ENCODE assay signal across 1 cellular context in the genomic region with DNA sequence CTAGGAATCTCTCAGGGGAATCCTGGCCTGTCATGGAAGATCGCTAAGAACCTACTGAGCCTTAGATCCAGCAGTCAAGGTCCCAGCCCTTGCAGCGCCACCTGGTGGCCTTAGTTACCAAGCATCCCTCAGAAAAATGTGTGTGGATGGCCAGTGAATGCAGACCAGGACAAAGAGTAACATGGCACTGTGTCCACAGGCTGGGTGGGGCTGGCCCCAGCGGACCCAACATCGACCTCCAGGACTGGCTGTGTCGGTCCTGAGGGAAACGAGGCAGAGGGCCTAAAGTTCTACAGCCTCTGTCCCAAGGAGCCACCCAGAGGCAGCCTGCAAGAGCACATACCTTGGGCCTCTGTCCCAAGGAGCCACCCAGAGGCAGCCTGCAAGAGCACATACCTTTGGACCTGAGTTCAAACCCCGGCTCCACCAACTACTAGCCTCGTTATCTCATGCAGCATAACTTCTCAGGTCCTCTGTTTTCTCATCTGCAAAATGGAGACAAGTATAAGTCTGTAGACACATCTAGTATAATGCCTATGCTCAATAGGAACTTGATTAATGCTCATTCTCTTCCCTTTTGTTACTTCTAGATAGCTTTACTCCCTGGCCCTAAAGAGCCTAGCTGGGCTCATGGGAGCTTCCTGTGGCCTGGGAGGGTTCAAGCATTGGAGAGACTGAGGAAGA.
TF ChIP-seq lines count a peak whose summit lies in the region.

No MANE protein-coding gene starts in this region.

TF ChIP-seq in H1, 55 proteins besides CTCF, POLR2A, EP300 and RAD21 (continued from another document):
- TF ChIP-seq CEBPB (IDR thresholded peaks at IDR 0.05; ENCODE audit: low read depth, low read length), result no peak
- TF ChIP-seq TBP (IDR thresholded peaks at IDR 0.05; ENCODE audit: low read depth, low read length), result no peak
- TF ChIP-seq CREB1 (IDR thresholded peaks at IDR 0.05), result 0 out of 2 replicates have a peak, but pooled peaks have one; percentile 26
- no peak for TF ChIP-seq RNF2 (IDR thresholded peaks at IDR 0.05; ENCODE audit: borderline replicate concordance, low read depth, low read length, missing control alignments, poor library complexity, severe bottlenecking)
- no peak for TF ChIP-seq BCL11A (IDR thresholded peaks at IDR 0.05; ENCODE audit: low read depth in 2 of 2, low read length in 2 of 2)
- TF ChIP-seq NANOG (IDR thresholded peaks at IDR 0.05; ENCODE audit: insufficient read depth, low read depth, low read length, poor library complexity, severe bottlenecking), result peak; percentile 43
- no peak for TF ChIP-seq SIRT6 (IDR thresholded peaks at IDR 0.05; ENCODE audit: low read length)
- TF ChIP-seq GTF2F1 (IDR thresholded peaks at IDR 0.05; ENCODE audit: borderline replicate concordance, low read depth, low read length), result no peak
- no peak for TF ChIP-seq RXRA (IDR thresholded peaks at IDR 0.05; ENCODE audit: insufficient read depth, low read depth, low read length)
- no peak for TF ChIP-seq GABPA (IDR thresholded peaks at IDR 0.05; ENCODE audit: borderline replicate concordance, insufficient read depth, low read length)
- TF ChIP-seq TAF7 (optimal IDR thresholded peaks at IDR 0.05; ENCODE audit: borderline replicate concordance, low read depth, low read length), result no peak
- TF ChIP-seq SP4 (IDR thresholded peaks at IDR 0.05; ENCODE audit: low read length), result no peak
- TF ChIP-seq ATF2 (IDR thresholded peaks at IDR 0.05; ENCODE audit: low read length), result no peak
- no peak for TF ChIP-seq ZNF274 (IDR thresholded peaks at IDR 0.05; ENCODE audit: borderline replicate concordance, extremely low read depth, low read length)
- TF ChIP-seq, protein P1, sequence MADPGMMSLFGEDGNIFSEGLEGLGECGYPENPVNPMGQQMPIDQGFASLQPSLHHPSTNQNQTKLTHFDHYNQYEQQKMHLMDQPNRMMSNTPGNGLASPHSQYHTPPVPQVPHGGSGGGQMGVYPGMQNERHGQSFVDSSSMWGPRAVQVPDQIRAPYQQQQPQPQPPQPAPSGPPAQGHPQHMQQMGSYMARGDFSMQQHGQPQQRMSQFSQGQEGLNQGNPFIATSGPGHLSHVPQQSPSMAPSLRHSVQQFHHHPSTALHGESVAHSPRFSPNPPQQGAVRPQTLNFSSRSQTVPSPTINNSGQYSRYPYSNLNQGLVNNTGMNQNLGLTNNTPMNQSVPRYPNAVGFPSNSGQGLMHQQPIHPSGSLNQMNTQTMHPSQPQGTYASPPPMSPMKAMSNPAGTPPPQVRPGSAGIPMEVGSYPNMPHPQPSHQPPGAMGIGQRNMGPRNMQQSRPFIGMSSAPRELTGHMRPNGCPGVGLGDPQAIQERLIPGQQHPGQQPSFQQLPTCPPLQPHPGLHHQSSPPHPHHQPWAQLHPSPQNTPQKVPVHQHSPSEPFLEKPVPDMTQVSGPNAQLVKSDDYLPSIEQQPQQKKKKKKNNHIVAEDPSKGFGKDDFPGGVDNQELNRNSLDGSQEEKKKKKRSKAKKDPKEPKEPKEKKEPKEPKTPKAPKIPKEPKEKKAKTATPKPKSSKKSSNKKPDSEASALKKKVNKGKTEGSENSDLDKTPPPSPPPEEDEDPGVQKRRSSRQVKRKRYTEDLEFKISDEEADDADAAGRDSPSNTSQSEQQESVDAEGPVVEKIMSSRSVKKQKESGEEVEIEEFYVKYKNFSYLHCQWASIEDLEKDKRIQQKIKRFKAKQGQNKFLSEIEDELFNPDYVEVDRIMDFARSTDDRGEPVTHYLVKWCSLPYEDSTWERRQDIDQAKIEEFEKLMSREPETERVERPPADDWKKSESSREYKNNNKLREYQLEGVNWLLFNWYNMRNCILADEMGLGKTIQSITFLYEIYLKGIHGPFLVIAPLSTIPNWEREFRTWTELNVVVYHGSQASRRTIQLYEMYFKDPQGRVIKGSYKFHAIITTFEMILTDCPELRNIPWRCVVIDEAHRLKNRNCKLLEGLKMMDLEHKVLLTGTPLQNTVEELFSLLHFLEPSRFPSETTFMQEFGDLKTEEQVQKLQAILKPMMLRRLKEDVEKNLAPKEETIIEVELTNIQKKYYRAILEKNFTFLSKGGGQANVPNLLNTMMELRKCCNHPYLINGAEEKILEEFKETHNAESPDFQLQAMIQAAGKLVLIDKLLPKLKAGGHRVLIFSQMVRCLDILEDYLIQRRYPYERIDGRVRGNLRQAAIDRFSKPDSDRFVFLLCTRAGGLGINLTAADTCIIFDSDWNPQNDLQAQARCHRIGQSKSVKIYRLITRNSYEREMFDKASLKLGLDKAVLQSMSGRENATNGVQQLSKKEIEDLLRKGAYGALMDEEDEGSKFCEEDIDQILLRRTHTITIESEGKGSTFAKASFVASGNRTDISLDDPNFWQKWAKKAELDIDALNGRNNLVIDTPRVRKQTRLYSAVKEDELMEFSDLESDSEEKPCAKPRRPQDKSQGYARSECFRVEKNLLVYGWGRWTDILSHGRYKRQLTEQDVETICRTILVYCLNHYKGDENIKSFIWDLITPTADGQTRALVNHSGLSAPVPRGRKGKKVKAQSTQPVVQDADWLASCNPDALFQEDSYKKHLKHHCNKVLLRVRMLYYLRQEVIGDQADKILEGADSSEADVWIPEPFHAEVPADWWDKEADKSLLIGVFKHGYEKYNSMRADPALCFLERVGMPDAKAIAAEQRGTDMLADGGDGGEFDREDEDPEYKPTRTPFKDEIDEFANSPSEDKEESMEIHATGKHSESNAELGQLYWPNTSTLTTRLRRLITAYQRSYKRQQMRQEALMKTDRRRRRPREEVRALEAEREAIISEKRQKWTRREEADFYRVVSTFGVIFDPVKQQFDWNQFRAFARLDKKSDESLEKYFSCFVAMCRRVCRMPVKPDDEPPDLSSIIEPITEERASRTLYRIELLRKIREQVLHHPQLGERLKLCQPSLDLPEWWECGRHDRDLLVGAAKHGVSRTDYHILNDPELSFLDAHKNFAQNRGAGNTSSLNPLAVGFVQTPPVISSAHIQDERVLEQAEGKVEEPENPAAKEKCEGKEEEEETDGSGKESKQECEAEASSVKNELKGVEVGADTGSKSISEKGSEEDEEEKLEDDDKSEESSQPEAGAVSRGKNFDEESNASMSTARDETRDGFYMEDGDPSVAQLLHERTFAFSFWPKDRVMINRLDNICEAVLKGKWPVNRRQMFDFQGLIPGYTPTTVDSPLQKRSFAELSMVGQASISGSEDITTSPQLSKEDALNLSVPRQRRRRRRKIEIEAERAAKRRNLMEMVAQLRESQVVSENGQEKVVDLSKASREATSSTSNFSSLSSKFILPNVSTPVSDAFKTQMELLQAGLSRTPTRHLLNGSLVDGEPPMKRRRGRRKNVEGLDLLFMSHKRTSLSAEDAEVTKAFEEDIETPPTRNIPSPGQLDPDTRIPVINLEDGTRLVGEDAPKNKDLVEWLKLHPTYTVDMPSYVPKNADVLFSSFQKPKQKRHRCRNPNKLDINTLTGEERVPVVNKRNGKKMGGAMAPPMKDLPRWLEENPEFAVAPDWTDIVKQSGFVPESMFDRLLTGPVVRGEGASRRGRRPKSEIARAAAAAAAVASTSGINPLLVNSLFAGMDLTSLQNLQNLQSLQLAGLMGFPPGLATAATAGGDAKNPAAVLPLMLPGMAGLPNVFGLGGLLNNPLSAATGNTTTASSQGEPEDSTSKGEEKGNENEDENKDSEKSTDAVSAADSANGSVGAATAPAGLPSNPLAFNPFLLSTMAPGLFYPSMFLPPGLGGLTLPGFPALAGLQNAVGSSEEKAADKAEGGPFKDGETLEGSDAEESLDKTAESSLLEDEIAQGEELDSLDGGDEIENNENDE (IDR thresholded peaks at IDR 0.05; ENCODE audit: insufficient replicate concordance, low read length), result no peak
- no peak; the same call in 1 of the 2 replicates for TF ChIP-seq EGR1 (IDR thresholded peaks at IDR 0.05; ENCODE audit: borderline replicate concordance, low read depth, low read length)
- TF ChIP-seq TEAD4 (IDR thresholded peaks at IDR 0.05; ENCODE audit: low read depth, low read length), result peak; percentile 69; the same call in 1 of the 2 replicates
- TF ChIP-seq FOSL1 (IDR thresholded peaks at IDR 0.05; ENCODE audit: insufficient read depth, low read depth, low read length), result no peak
- no peak for TF ChIP-seq RFX5 (IDR thresholded peaks at IDR 0.05; ENCODE audit: borderline replicate concordance, low read depth, low read length)
- no peak for TF ChIP-seq HDAC2 (IDR thresholded peaks at IDR 0.05; ENCODE audit: borderline replicate concordance in 1 of 2, low read depth in 2 of 2, low read length in 2 of 2)
- no peak for TF ChIP-seq RBBP5 (IDR thresholded peaks at IDR 0.05; ENCODE audit: borderline replicate concordance, low read depth, low read length)
- TF ChIP-seq JUND (IDR thresholded peaks at IDR 0.05; ENCODE audit: low read length), result peak; percentile 22; the same call in 1 of the 2 replicates
- TF ChIP-seq POLR2AphosphoS5 (IDR thresholded peaks at IDR 0.05; ENCODE audit: low read depth, low read length), result no peak
- TF ChIP-seq HDAC6 (IDR thresholded peaks at IDR 0.05; ENCODE audit: low read depth, low read length), result no peak
- TF ChIP-seq YY1 (IDR thresholded peaks at IDR 0.05; ENCODE audit: low read depth, low read length), result peak; percentile 76; the same call in 1 of the 2 replicates
- TF ChIP-seq KDM5A (IDR thresholded peaks at IDR 0.05; ENCODE audit: low read length), result no peak
- TF ChIP-seq SIN3A (conservative IDR thresholded peaks at IDR 0.05 in 1 of 2, IDR thresholded peaks at IDR 0.05 in 1 of 2; ENCODE audit: low read depth in 1 of 2, low read length in 2 of 2), result peak in 1 of 2 experiments; percentile 43; a peak in 1 of 4 replicates
- no peak for TF ChIP-seq CBX8 (IDR thresholded peaks at IDR 0.05; ENCODE audit: borderline replicate concordance, low read depth, low read length)
